In genomic region chr1:210361665-210362064, GRCh38 we compare ENCODE assay signal across 22 cellular contexts. TPM values are rescaled to one million over a fixed set of nuclear protein-coding genes. Genes with fewer than 3 reads are reported as not detected.
DNase-seq lines count a peak whose midpoint lies in the region; ATAC-seq and TF ChIP-seq lines count a peak whose summit lies in the region.
"Had no signal": no experiment of that assay in that cellular context is flagged by ENCODE, and none has a peak within 500 bp of the region (broad histone marks: within the 10 kb centered on the region; RNA-seq: fewer than 3 reads in every experiment).

No MANE protein-coding gene starts in this region.

- no peaks in the 10 kb centered on the region for H3K36me3 ChIP-seq in left ventricle myocardium inferior
- H3K36me3 ChIP-seq in right atrium auricular region: no peaks in the 10 kb centered on the region
- H3K36me3 ChIP-seq: BE2C had no signal

- H3K9me3 ChIP-seq in left ventricle myocardium inferior (replicated peaks): no peaks in the 10 kb centered on the region
- H3K9me3 ChIP-seq in right atrium auricular region: no peaks in the 10 kb centered on the region
- H3K9me3 ChIP-seq: A549; BE2C; BLaER1 treated with 17β-estradiol and CSF1 and Interleukin-3, amounts not matched to agents 10 nM and 100 nM had no signal

- H3K4me1 ChIP-seq in left ventricle myocardium inferior (peaks cover 30% of the 10 kb centered on the region), right atrium auricular region (peaks cover 0 to 12% of the 10 kb centered on the region in 2 donors)
- H3K4me1 ChIP-seq: A549; BE2C; BLaER1 treated with 17β-estradiol and CSF1 and Interleukin-3, amounts not matched to agents 10 nM and 100 nM had no signal

- TF ChIP-seq CTCF in left ventricle myocardium inferior (IDR thresholded peaks at IDR 0.05; ENCODE audit: borderline replicate concordance) (no peak), right atrium auricular region (IDR thresholded peaks at IDR 0.05) (no peak), neural crest cell (conservative IDR thresholded peaks at IDR 0.05) (no peak)

- H3K4me3 ChIP-seq in left ventricle myocardium inferior (no peak overlapping the region), right atrium auricular region (no peak overlapping the region)
- H3K4me3 ChIP-seq: A549; BLaER1 treated with 17β-estradiol and CSF1 and Interleukin-3, amounts not matched to agents 10 nM and 100 nM; GM23248 had no signal

- DNase-seq in left ventricle myocardium inferior (no peak), right atrium auricular region (ENCODE audit: low spot score) (no peak), amniotic epithelial cell (ENCODE audit: low read depth) (peak; percentile 25), neural crest cell (ENCODE audit: low read depth, low spot score) (no peak), NCI-H1417 (lab: John Stamatoyannopoulos, UW) (no peak), SKM-1 (lab: John Stamatoyannopoulos, UW; ENCODE audit: unreplicated experiment) (no peak)
- DNase-seq: 8988T; ACHN; AML-193; BE2C; CD4-positive, alpha-beta T cell; CD8-positive, alpha-beta memory T cell; DMS79; EL; GDM1; GM23248; H7; HCEC 1CT had no signal

- H3K27ac Mint-ChIP-seq in neural crest cell (ENCODE audit: unreplicated experiment): peak overlapping the region; percentile 70
- H3K27ac Mint-ChIP-seq: CD14-positive monocyte; CD4-positive, alpha-beta T cell; CD8-positive, alpha-beta memory T cell had no signal

- no peaks in the 10 kb centered on the region for H3K27me3 Mint-ChIP-seq in neural crest cell (ENCODE audit: low read depth)
- H3K27me3 Mint-ChIP-seq: CD4-positive, alpha-beta T cell; CD8-positive, alpha-beta memory T cell had no signal

- ATAC-seq in GM18520 (IDR thresholded peaks at IDR 0.05; ENCODE audit: unreplicated experiment): no peak

- H3K27ac ChIP-seq in left ventricle myocardium inferior (replicated peaks): peak overlapping the region; percentile 70
- H3K27ac ChIP-seq in right atrium auricular region: no peak overlapping the region
- H3K27ac ChIP-seq: BLaER1 treated with 17β-estradiol and CSF1 and Interleukin-3, amounts not matched to agents 10 nM and 100 nM; GM23248 had no signal

- no peaks in the 10 kb centered on the region for H3K36me3 Mint-ChIP-seq in neural crest cell (ENCODE audit: low read depth)
- H3K36me3 Mint-ChIP-seq: CD14-positive monocyte had no signal

- intact Hi-C loops in left ventricle myocardium inferior (cut with micrococcal nuclease): loop anchor here (5.0 kb wide), 1 partner anchor 36 kb away; no protein-coding TSS in a partner anchor

- no peaks in the 10 kb centered on the region for H3K27me3 ChIP-seq in left ventricle myocardium inferior (ENCODE audit: low read depth)
- H3K27me3 ChIP-seq in right atrium auricular region: no peaks in the 10 kb centered on the region
- H3K27me3 ChIP-seq: BE2C; BLaER1 treated with 17β-estradiol and CSF1 and Interleukin-3, amounts not matched to agents 10 nM and 100 nM had no signal

- H3K4me1 Mint-ChIP-seq in neural crest cell: peaks cover 28% of the 10 kb centered on the region
- H3K4me1 Mint-ChIP-seq: CD14-positive monocyte had no signal

- no peaks in the 10 kb centered on the region for H3K9me3 Mint-ChIP-seq in neural crest cell
- H3K9me3 Mint-ChIP-seq: CD4-positive, alpha-beta T cell; CD8-positive, alpha-beta memory T cell had no signal

- no peak overlapping the region for H3K4me3 Mint-ChIP-seq in neural crest cell
- H3K4me3 Mint-ChIP-seq: CD14-positive monocyte; CD4-positive, alpha-beta T cell; CD8-positive, alpha-beta memory T cell had no signal

RNA-seq across cellular contexts. Expression of gene HHAT, which starts 33.0 kb away (rescaled TPM):
- total RNA-seq in left ventricle myocardium inferior: 2.1 TPM
- 1 to 10 TPM; 1.6 to 2.0 TPM for total RNA-seq in right atrium auricular region
- total RNA-seq in neural crest cell: 5.5 and 6.9 TPM in 2 replicates
